ENCODE assay signal across 1 cellular context in genomic region chr14:103551338-103551762, GRCh38.
TF ChIP-seq lines count a peak whose summit lies in the region.

No MANE protein-coding gene starts in this region.

TF ChIP-seq in H1, 55 proteins besides CTCF, POLR2A, EP300 and RAD21:
- TF ChIP-seq HDAC2 (IDR thresholded peaks at IDR 0.05; ENCODE audit: borderline replicate concordance in 1 of 2, low read depth in 2 of 2, low read length in 2 of 2) (no peak), RBBP5 (IDR thresholded peaks at IDR 0.05; ENCODE audit: borderline replicate concordance, low read depth, low read length) (no peak), SAP30 (IDR thresholded peaks at IDR 0.05; ENCODE audit: insufficient read depth, insufficient replicate concordance, low read length) (no peak), BRCA1 (IDR thresholded peaks at IDR 0.05; ENCODE audit: low read depth, low read length) (no peak), RXRA (IDR thresholded peaks at IDR 0.05; ENCODE audit: insufficient read depth, low read depth, low read length) (no peak), EGR1 (IDR thresholded peaks at IDR 0.05; ENCODE audit: borderline replicate concordance, low read depth, low read length) (no peak), EZH2 (IDR thresholded peaks at IDR 0.05; ENCODE audit: low read depth, low read length, severe bottlenecking) (no peak), ATF3 (IDR thresholded peaks at IDR 0.05; ENCODE audit: insufficient read depth, low read depth, low read length) (no peak), KDM1A (IDR thresholded peaks at IDR 0.05; ENCODE audit: borderline replicate concordance, low read length) (no peak), TCF12 (IDR thresholded peaks at IDR 0.05; ENCODE audit: low read depth, low read length) (no peak), CTBP2 (IDR thresholded peaks at IDR 0.05; ENCODE audit: borderline replicate concordance, insufficient read depth, insufficient read length, low read length) (no peak), PHF8 (conservative IDR thresholded peaks at IDR 0.05; ENCODE audit: low read depth, low read length) (no peak), KDM5A (IDR thresholded peaks at IDR 0.05; ENCODE audit: low read length) (no peak), POU5F1 (IDR thresholded peaks at IDR 0.05; ENCODE audit: low read depth, low read length) (no peak), SIX5 (IDR thresholded peaks at IDR 0.05; ENCODE audit: low read depth, low read length) (no peak), TAF1 (IDR thresholded peaks at IDR 0.05; ENCODE audit: low read depth, low read length) (no peak)
